In the genomic region with DNA sequence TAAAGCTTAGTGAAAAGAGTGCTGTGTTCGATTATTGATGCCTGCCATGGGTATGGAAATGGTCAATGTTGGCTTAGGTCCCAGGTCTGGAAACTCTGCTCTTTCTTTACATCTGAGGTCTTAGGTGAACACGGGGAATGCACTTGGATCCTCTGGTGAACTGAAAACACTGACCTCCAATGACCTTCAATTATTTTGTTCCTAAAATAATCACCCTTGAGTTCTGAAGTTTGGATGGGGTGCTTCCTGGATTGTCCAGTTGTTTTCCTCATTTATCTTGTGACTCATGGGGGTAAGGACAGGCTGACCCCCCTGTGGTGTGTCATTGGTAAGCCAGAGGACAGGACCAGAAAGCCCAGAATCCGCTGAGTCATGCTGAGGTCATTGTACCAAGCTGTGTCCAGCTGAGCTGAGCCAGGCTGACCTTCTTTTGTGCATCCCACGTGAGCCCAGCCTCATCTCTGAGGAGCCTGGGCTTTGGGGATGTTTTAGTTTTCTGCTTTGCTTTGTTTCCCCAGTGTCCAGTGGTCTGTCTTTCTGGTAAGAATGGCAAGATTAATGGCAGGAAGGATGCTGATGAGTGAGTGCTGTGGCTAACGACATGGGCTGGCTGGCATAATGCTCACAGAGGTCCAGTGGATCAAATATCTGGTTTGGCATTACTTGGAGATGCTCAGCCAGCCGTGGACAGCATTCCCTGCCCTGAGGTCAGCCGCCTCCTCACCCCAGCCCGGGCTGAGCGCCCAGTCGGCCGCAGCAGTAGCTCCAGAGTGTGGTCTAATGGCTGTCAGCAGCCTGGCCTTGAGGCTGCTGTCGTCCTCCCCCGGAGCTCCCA, we compare ENCODE assay signal across 8 cellular contexts. TPM values are rescaled to one million over a fixed set of nuclear protein-coding genes. Genes with fewer than 3 reads are reported as not detected.
DNase-seq lines count a peak whose midpoint lies in the region; ATAC-seq, FAIRE-seq and TF ChIP-seq lines count a peak whose summit lies in the region.

No MANE protein-coding gene starts in this region.

- H3K4me3 Mint-ChIP-seq in stimulated activated naive CD8-positive, alpha-beta T cell treated with anti-CD3 and anti-CD28 coated beads, Interleukin-15, Interleukin-2, amounts not matched to agents 100 ng/mL and 50 ng/mL, for 24 hours, result no peak overlapping the region
- no peak overlapping the region for H3K4me3 Mint-ChIP-seq in stimulated activated memory B cell treated with anti-CD40 and anti-IgM and Interleukin-4, amounts not matched to agents 10 μg/mL and 1 μg/mL and 100 μg/mL, for 72 hours

- peaks cover 51% of the 10 kb centered on the region for H3K36me3 Mint-ChIP-seq in stimulated activated naive CD8-positive, alpha-beta T cell treated with anti-CD3 and anti-CD28 coated beads, Interleukin-15, Interleukin-2, amounts not matched to agents 100 ng/mL and 50 ng/mL, for 24 hours (ENCODE audit: low read depth)
- peaks cover 84% of the 10 kb centered on the region for H3K36me3 Mint-ChIP-seq in stimulated activated memory B cell treated with anti-CD40 and anti-IgM and Interleukin-4, amounts not matched to agents 10 μg/mL and 1 μg/mL and 100 μg/mL, for 72 hours

- H3K4me1 Mint-ChIP-seq in stimulated activated naive CD8-positive, alpha-beta T cell treated with anti-CD3 and anti-CD28 coated beads, Interleukin-15, Interleukin-2, amounts not matched to agents 100 ng/mL and 50 ng/mL, for 24 hours (ENCODE audit: low read depth), result peaks cover 27% of the 10 kb centered on the region
- H3K4me1 Mint-ChIP-seq in stimulated activated memory B cell treated with anti-CD40 and anti-IgM and Interleukin-4, amounts not matched to agents 10 μg/mL and 1 μg/mL and 100 μg/mL, for 72 hours, result peaks cover 73% of the 10 kb centered on the region

- DNase-seq in stimulated activated naive CD8-positive, alpha-beta T cell treated with anti-CD3 and anti-CD28 coated beads, Interleukin-15, Interleukin-2, amounts not matched to agents 100 U/mL and 50 U/mL, for 24 hours, result no peak
- DNase-seq in bronchial epithelial cell (ENCODE audit: low read depth) (peak; percentile 71), kidney epithelial cell (ENCODE audit: low read depth) (peak; percentile 94), D341Med (ENCODE audit: low spot score) (no peak), NCI-H82 treated with DMSO at 0.1 percent for 48 hours (lab: John Stamatoyannopoulos, UW; ENCODE audit: unreplicated experiment) (no peak)
- no peak for DNase-seq in stimulated activated CD4-positive, alpha-beta T cell treated with anti-CD3 and anti-CD28 coated beads, Interleukin-1b, Interleukin-23, amount 100 ng/mL, for 48 hours

- peaks cover 22% of the 10 kb centered on the region for H3K36me3 ChIP-seq in bronchial epithelial cell (ENCODE audit: control insufficient read depth, insufficient read depth, low read length)
- H3K36me3 ChIP-seq in kidney epithelial cell (ENCODE audit: control insufficient read depth, insufficient read depth, low read length), result no peaks in the 10 kb centered on the region

- no peaks in the 10 kb centered on the region for H3K9me3 Mint-ChIP-seq in stimulated activated naive CD8-positive, alpha-beta T cell treated with anti-CD3 and anti-CD28 coated beads, Interleukin-15, Interleukin-2, amounts not matched to agents 100 ng/mL and 50 ng/mL, for 24 hours
- no peaks in the 10 kb centered on the region for H3K9me3 Mint-ChIP-seq in stimulated activated memory B cell treated with anti-CD40 and anti-IgM and Interleukin-4, amounts not matched to agents 10 μg/mL and 1 μg/mL and 100 μg/mL, for 72 hours

- H3K27me3 ChIP-seq in bronchial epithelial cell (ENCODE audit: control insufficient read depth, insufficient read depth, low read length) (no peaks in the 10 kb centered on the region), kidney epithelial cell (ENCODE audit: control insufficient read depth, insufficient read depth, low read length) (no peaks in the 10 kb centered on the region)

- peak; percentile 96 for FAIRE-seq in bronchial epithelial cell (lab: Jason Lieb, UNC)

- no peak for ATAC-seq in stimulated activated naive CD8-positive, alpha-beta T cell treated with anti-CD3 and anti-CD28 coated beads, Interleukin-15, Interleukin-2, amounts not matched to agents 100 U/mL and 50 U/mL, for 24 hours
- ATAC-seq in stimulated activated memory B cell treated with anti-CD40 and anti-IgM and Interleukin-4, amounts not matched to agents 10 μg/mL and 1 μg/mL and 100 μg/mL, for 72 hours, result no peak

- H3K4me3 ChIP-seq in bronchial epithelial cell (ENCODE audit: low read depth, low read length), result no peak overlapping the region
- no peak overlapping the region for H3K4me3 ChIP-seq in kidney epithelial cell (ENCODE audit: low read depth, low read length)

- no peaks in the 10 kb centered on the region for H3K27me3 Mint-ChIP-seq in stimulated activated naive CD8-positive, alpha-beta T cell treated with anti-CD3 and anti-CD28 coated beads, Interleukin-15, Interleukin-2, amounts not matched to agents 100 ng/mL and 50 ng/mL, for 24 hours
- H3K27me3 Mint-ChIP-seq in stimulated activated memory B cell treated with anti-CD40 and anti-IgM and Interleukin-4, amounts not matched to agents 10 μg/mL and 1 μg/mL and 100 μg/mL, for 72 hours, result no peaks in the 10 kb centered on the region

- peak overlapping the region; percentile 86 for H3K27ac Mint-ChIP-seq in stimulated activated naive CD8-positive, alpha-beta T cell treated with anti-CD3 and anti-CD28 coated beads, Interleukin-15, Interleukin-2, amounts not matched to agents 100 ng/mL and 50 ng/mL, for 24 hours
- H3K27ac Mint-ChIP-seq in stimulated activated memory B cell treated with anti-CD40 and anti-IgM and Interleukin-4, amounts not matched to agents 10 μg/mL and 1 μg/mL and 100 μg/mL, for 72 hours, result peak overlapping the region; percentile 89

- TF ChIP-seq CTCF in bronchial epithelial cell (IDR thresholded peaks at IDR 0.05; ENCODE audit: insufficient read depth, low read length, severe bottlenecking) (no peak), kidney epithelial cell (IDR thresholded peaks at IDR 0.05; ENCODE audit: insufficient read depth, low read length, poor library complexity, severe bottlenecking) (no peak)

RNA-seq across cellular contexts. Expression of a gene that starts 35.6 kb away (rescaled TPM):
- 5.3 and 11.0 TPM in 2 replicates for total RNA-seq in bronchial epithelial cell
- total RNA-seq in kidney epithelial cell, result 6.6 and 8.1 TPM in 2 replicates

RNA-seq across cellular contexts. Expression of a gene that starts 50.4 kb away (rescaled TPM):
- total RNA-seq in bronchial epithelial cell, result 71.9 and 103 TPM in 2 replicates
- total RNA-seq in kidney epithelial cell, result 21.9 and 26.0 TPM in 2 replicates

Comparison
In these comparisons a context has a peak if more than half of its experiments do, and no peak if none do; other contexts are left out.
1. DNase-seq: peak in bronchial epithelial cell (single experiment) and kidney epithelial cell (single experiment); none in stimulated activated naive CD8-positive, alpha-beta T cell treated with anti-CD3 and anti-CD28 coated beads, Interleukin-15, Interleukin-2, amounts not matched to agents 100 U/mL and 50 U/mL, for 24 hours (single experiment), D341Med (single experiment), stimulated activated CD4-positive, alpha-beta T cell treated with anti-CD3 and anti-CD28 coated beads, Interleukin-1b, Interleukin-23, amount 100 ng/mL, for 48 hours (single experiment) and NCI-H82 treated with DMSO at 0.1 percent for 48 hours (single experiment).